15 cellular contexts compared by ENCODE assay signal in the genomic region with DNA sequence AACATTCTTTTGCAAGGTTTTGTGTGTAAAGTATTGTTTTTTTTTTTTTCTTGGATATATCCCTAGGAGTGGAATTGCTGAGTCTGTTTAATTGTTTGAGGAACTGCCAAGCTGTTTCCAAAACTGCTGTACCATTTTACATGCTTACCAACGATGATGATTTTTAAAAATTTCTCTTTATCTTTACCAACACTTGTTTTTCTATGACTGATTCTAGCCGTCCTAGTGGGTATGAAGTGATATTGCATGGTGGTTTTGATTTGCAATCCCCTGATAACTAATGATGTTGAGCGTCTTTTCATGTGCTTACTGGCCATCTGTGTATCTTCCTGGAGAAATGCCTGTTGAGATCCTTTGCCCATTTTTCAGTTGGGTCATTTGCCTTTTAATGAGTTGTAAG. TPM values are rescaled to one million over a fixed set of nuclear protein-coding genes. Genes with fewer than 3 reads are reported as not detected.
DNase-seq lines count a peak whose midpoint lies in the region; TF ChIP-seq lines count a peak whose summit lies in the region.
"Had no signal": no experiment of that assay in that cellular context is flagged by ENCODE, and none has a peak within 500 bp of the region (broad histone marks: within the 10 kb centered on the region; RNA-seq: fewer than 3 reads in every experiment).

No MANE protein-coding gene starts in this region.

- TF ChIP-seq CTCF in AG04450 (IDR thresholded peaks at IDR 0.05; ENCODE audit: low read depth, low read length) = peak; percentile 32
- peak; percentile 61 for TF ChIP-seq CTCF in HFFc6 (IDR thresholded peaks at IDR 0.05)
- peak; percentile 16 for TF ChIP-seq CTCF in cardiac fibroblast (IDR thresholded peaks at IDR 0.05; ENCODE audit: low read depth, low read length)
- TF ChIP-seq CTCF in neural crest cell (conservative IDR thresholded peaks at IDR 0.05) = peak; percentile 31

- H3K4me3 Mint-ChIP-seq in HFFc6 = no peak overlapping the region
- H3K4me3 Mint-ChIP-seq in neural crest cell = no peak overlapping the region
- no peak overlapping the region for H3K4me3 Mint-ChIP-seq in activated CD4-positive, alpha-beta memory T cell treated with anti-CD3 and anti-CD28 coated beads, Interleukin-2, amount 10 ng/mL, durations not matched to agents 7 days and 5 days
- H3K4me3 Mint-ChIP-seq: H9 had no signal

- DNase-seq in AG04450 (ENCODE audit: low read depth, low spot score) (no peak), HFFc6 (no peak), cardiac fibroblast (ENCODE audit: low read depth in 2 of 2) (no peak), neural crest cell (ENCODE audit: low read depth, low spot score) (no peak), NCI-H2227 treated with DMSO at 0.1 percent for 48 hours (lab: John Stamatoyannopoulos, UW) (no peak), NOMO-1 treated with dmso at 0.1 percent for 144 hours (lab: John Stamatoyannopoulos, UW; ENCODE audit: unreplicated experiment) (no peak)
- no peak for DNase-seq in activated CD4-positive, alpha-beta memory T cell treated with anti-CD3 and anti-CD28 coated beads, Interleukin-2, amount 10 ng/mL, durations not matched to agents 7 days and 5 days
- DNase-seq: COR-L47, H9, IMR-90, MM.1S, NCI-H1930, NCI-H2171, NCI-H510A, NCI-H82 had no signal

- H3K27me3 ChIP-seq in AG04450 (ENCODE audit: control insufficient read depth, insufficient read depth, low read length) = no peaks in the 10 kb centered on the region

- H3K27ac Mint-ChIP-seq in HFFc6 (no peak overlapping the region), neural crest cell (ENCODE audit: unreplicated experiment) (no peak overlapping the region)
- H3K27ac Mint-ChIP-seq in activated CD4-positive, alpha-beta memory T cell treated with anti-CD3 and anti-CD28 coated beads, Interleukin-2, amount 10 ng/mL, durations not matched to agents 7 days and 5 days = no peak overlapping the region
- H3K27ac Mint-ChIP-seq: H9 had no signal

- peaks cover 5% of the 10 kb centered on the region; the same call in 1 of the 2 replicates for H3K36me3 Mint-ChIP-seq in HFFc6 (ENCODE audit: low read depth)
- H3K36me3 Mint-ChIP-seq in neural crest cell (ENCODE audit: low read depth) = peaks cover 34% of the 10 kb centered on the region
- peaks cover 40% of the 10 kb centered on the region for H3K36me3 Mint-ChIP-seq in activated CD4-positive, alpha-beta memory T cell treated with anti-CD3 and anti-CD28 coated beads, Interleukin-2, amount 10 ng/mL, durations not matched to agents 7 days and 5 days (ENCODE audit: low read depth)

- CTCF ChIA-PET in AG04450 (lab: Charles Lee) = interaction anchor here (0.9 to 1.9 kb wide), 11 partner anchors 8 to 156 kb away, joined by 3 to 63 read pairs (median 5); partner anchors contain the start of gene AOX1
- CTCF ChIA-PET in activated CD4-positive, alpha-beta memory T cell treated with anti-CD3 and anti-CD28 coated beads, Interleukin-2, amount 10 ng/mL, durations not matched to agents 7 days and 5 days (lab: Charles Lee) = no interaction called here

- H3K9me3 Mint-ChIP-seq in HFFc6 (no peaks in the 10 kb centered on the region), neural crest cell (peaks cover 3% of the 10 kb centered on the region)
- H3K9me3 Mint-ChIP-seq in activated CD4-positive, alpha-beta memory T cell treated with anti-CD3 and anti-CD28 coated beads, Interleukin-2, amount 10 ng/mL, durations not matched to agents 7 days and 5 days = no peaks in the 10 kb centered on the region
- H3K9me3 Mint-ChIP-seq: H9 had no signal

- H3K4me3 ChIP-seq in AG04450 (ENCODE audit: low read depth, low read length) = no peak overlapping the region
- no peak overlapping the region for H3K4me3 ChIP-seq in cardiac fibroblast (replicated peaks in 1 of 2; ENCODE audit: low read depth in 2 of 2, low read length in 2 of 2)

- POLR2A ChIA-PET in AG04450 (lab: Yijun Ruan, JAX) = no interaction called here
- POLR2A ChIA-PET in activated CD4-positive, alpha-beta memory T cell treated with anti-CD3 and anti-CD28 coated beads, Interleukin-2, amount 10 ng/mL, durations not matched to agents 7 days and 5 days (lab: Charles Lee) = no interaction called here

- H3K4me1 Mint-ChIP-seq in HFFc6 (ENCODE audit: low read depth) (no peaks in the 10 kb centered on the region; the same call in 1 of the 2 replicates), neural crest cell (no peaks in the 10 kb centered on the region)
- peaks cover 18% of the 10 kb centered on the region for H3K4me1 Mint-ChIP-seq in activated CD4-positive, alpha-beta memory T cell treated with anti-CD3 and anti-CD28 coated beads, Interleukin-2, amount 10 ng/mL, durations not matched to agents 7 days and 5 days
- H3K4me1 Mint-ChIP-seq: H9 had no signal

- H3K27me3 Mint-ChIP-seq in HFFc6 (ENCODE audit: insufficient read depth) (no peaks in the 10 kb centered on the region), neural crest cell (ENCODE audit: low read depth) (no peaks in the 10 kb centered on the region)
- H3K27me3 Mint-ChIP-seq in activated CD4-positive, alpha-beta memory T cell treated with anti-CD3 and anti-CD28 coated beads, Interleukin-2, amount 10 ng/mL, durations not matched to agents 7 days and 5 days = no peaks in the 10 kb centered on the region

- H3K27ac ChIP-seq in AG04450 (ENCODE audit: low read depth, low read length) = no peak overlapping the region

- no peaks in the 10 kb centered on the region for H3K9me3 ChIP-seq in AG04450 (ENCODE audit: control insufficient read depth, insufficient read depth, low read length)

RNA-seq across cellular contexts. Expression of gene AOX1, which starts 8.8 kb away (rescaled TPM):
- 5.6 and 7.9 TPM in 2 replicates for polyA plus RNA-seq in AG04450 (2011; rRNA removed)
- polyA minus RNA-seq in AG04450 (2011; rRNA and poly(A)+ RNA removed) = 17.7 and 20.0 TPM in 2 replicates
- 10 to 100 TPM; 46.7 to 71.7 (median 62.1) TPM for total RNA-seq in HFFc6 (2021; fragmentation: NEBNext Ultra II Directional; extraction: Animal tissue kit (Norgen Biotek cat#: 25700))
- total RNA-seq in neural crest cell = 2.8 and 4.3 TPM in 2 replicates
- total RNA-seq in activated CD4-positive, alpha-beta memory T cell treated with anti-CD3 and anti-CD28 coated beads, Interleukin-2, amount 10 ng/mL, durations not matched to agents 7 days and 5 days = under 1 TPM; 0.05 to 0.15 TPM

RNA-seq across cellular contexts. Expression of gene SGO2, which starts 51.0 kb away (rescaled TPM):
- 3.7 and 8.4 TPM in 2 replicates for polyA plus RNA-seq in AG04450 (2011; rRNA removed)
- polyA minus RNA-seq in AG04450 (2011; rRNA and poly(A)+ RNA removed) = 1.8 and 4.8 TPM in 2 replicates
- 10 to 100 TPM; 10.6 to 22.3 (median 20.5) TPM for total RNA-seq in HFFc6 (2021; fragmentation: NEBNext Ultra II Directional; extraction: Animal tissue kit (Norgen Biotek cat#: 25700))
- 33.1 and 33.5 TPM in 2 replicates for total RNA-seq in neural crest cell
- 10 to 100 TPM; 44.2 to 45.3 TPM for total RNA-seq in activated CD4-positive, alpha-beta memory T cell treated with anti-CD3 and anti-CD28 coated beads, Interleukin-2, amount 10 ng/mL, durations not matched to agents 7 days and 5 days
